27 cellular contexts compared by ENCODE assay signal in the genomic region with DNA sequence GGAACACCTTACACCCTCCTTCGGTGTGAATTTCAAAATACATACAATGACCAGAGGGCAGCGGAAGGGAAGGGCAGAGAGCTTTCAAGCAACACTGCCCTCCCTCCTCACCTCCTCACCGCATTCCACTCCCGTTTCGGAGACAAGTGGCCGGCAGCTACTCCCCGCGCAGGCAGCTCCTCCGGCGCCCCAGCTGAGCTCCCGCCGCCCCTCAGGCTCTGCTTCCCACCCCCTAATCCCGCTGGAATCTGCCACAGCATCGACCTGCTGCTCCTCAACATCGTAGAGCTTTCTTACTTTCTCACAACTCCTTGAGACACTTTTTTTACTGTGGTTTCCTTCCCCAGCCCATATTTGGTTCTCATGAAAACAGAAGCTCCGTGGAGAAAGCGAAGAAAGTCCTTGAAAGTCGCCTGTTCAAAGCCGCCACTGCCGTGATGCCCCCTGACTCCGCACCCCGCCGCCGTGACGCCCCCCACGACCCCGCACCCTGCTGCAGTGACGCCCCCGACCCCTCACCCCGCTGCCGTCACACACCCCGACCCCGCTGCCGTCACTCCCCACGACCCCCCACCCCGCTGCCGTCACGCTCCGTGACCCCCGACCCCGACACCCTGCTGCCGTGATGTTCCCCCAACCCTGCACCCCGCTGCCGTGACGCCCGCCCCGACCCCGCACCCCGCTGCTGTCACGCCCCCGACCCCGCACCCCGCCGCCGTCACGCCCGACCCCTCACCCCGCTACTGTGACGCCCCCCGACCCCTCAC. TPM values are rescaled to one million over a fixed set of nuclear protein-coding genes. Genes with fewer than 3 reads are reported as not detected.
DNase-seq lines count a peak whose midpoint lies in the region; ATAC-seq and TF ChIP-seq lines count a peak whose summit lies in the region.
"Had no signal": no experiment of that assay in that cellular context is flagged by ENCODE, and none has a peak within 500 bp of the region (broad histone marks: within the 10 kb centered on the region; RNA-seq: fewer than 3 reads in every experiment).

No MANE protein-coding gene starts in this region.

- no peak overlapping the region for H3K27ac ChIP-seq in BLaER1
- H3K27ac ChIP-seq: foreskin keratinocyte, HL-60, pancreas, thoracic aorta had no signal

- no peaks in the 10 kb centered on the region for H3K27me3 ChIP-seq in BLaER1
- H3K27me3 ChIP-seq: foreskin keratinocyte, pancreas had no signal

- no peak for DNase-seq in T-helper 17 cell
- DNase-seq in kidney tubule cell (ENCODE audit: low spot score): peak; percentile 34
- no peak for DNase-seq in progenitor cell of endocrine pancreas (ENCODE audit: low spot score, unreplicated experiment)
- no peak for DNase-seq in sciatic nerve (ENCODE audit: low spot score)
- DNase-seq in germinal center (ENCODE audit: low spot score): no peak
- DNase-seq in SK-N-DZ (ENCODE audit: low spot score): no peak
- DNase-seq: activated CD4-positive, alpha-beta T cell treated with anti-CD3 and anti-CD28 coated beads for 48 hours; activated naive CD4-positive, alpha-beta T cell treated with anti-CD3 and anti-CD28 coated beads, Interleukin-2, amount 50 U/mL, for 16 hours; cerebellar nuclear complex; COR-L47; DMS79 treated with DMSO at 0.1 percent for 48 hours; erythroblast; foreskin keratinocyte; hippocampal formation; IMR-90; mammary epithelial cell; NCI-H1417 treated with DMSO at 0.1 percent for 48 hours; NCI-H2107; NCI-H446 treated with DMSO at 0.1 percent for 48 hours; pancreas; PC-3 had no signal

- peaks cover 39% of the 10 kb centered on the region for H3K4me1 ChIP-seq in BLaER1

- H3K9ac ChIP-seq in BLaER1: 0 out of 2 replicates have a peak overlapping the region, but pooled peaks have one; percentile 24

- ATAC-seq in T-helper 17 cell (no peak), sciatic nerve (no peak), HG03342 (IDR thresholded peaks at IDR 0.05; ENCODE audit: unreplicated experiment) (no peak)
- ATAC-seq: foreskin keratinocyte, pancreas, PC-3 had no signal

- H3K4me2 ChIP-seq in BLaER1: no peak overlapping the region

- H3K27me3 Mint-ChIP-seq in T-helper 17 cell (no peaks in the 10 kb centered on the region), progenitor cell of endocrine pancreas (no peaks in the 10 kb centered on the region)

- H3K27ac Mint-ChIP-seq in T-helper 17 cell (peak overlapping the region; percentile 3), progenitor cell of endocrine pancreas (peak overlapping the region; percentile 67)
- H3K27ac Mint-ChIP-seq: B cell; T-helper 1 cell treated with Interleukin-12 subunit alpha and Interleukin-12 subunit beta and Interleukin-4 antibody, amounts not matched to agents 30 μg/mL and 1 μg/mL, for 36 hours had no signal

- H3K36me3 Mint-ChIP-seq in T-helper 17 cell (ENCODE audit: low read depth) (no peaks in the 10 kb centered on the region), progenitor cell of endocrine pancreas (ENCODE audit: insufficient read depth) (peaks cover 3% of the 10 kb centered on the region)

- no peaks in the 10 kb centered on the region for H3K9me3 Mint-ChIP-seq in progenitor cell of endocrine pancreas (ENCODE audit: low read depth)

- H4K20me1 ChIP-seq in BLaER1: 0 out of 2 replicates have a peak, but pooled peaks cover 6% of the 10 kb centered on the region

- no peak overlapping the region for H3K4me3 ChIP-seq in BLaER1
- H3K4me3 ChIP-seq: pancreas, thoracic aorta had no signal

- H3K4me3 Mint-ChIP-seq in T-helper 17 cell (no peak overlapping the region), progenitor cell of endocrine pancreas (ENCODE audit: low read depth) (no peak overlapping the region)
- H3K4me3 Mint-ChIP-seq: B cell; T-helper 1 cell treated with Interleukin-12 subunit alpha and Interleukin-12 subunit beta and Interleukin-4 antibody, amounts not matched to agents 30 μg/mL and 1 μg/mL, for 36 hours had no signal

- H3K36me3 ChIP-seq in BLaER1: 0 out of 2 replicates have a peak, but pooled peaks cover 5% of the 10 kb centered on the region
- H3K36me3 ChIP-seq: pancreas, thoracic aorta had no signal

- intact Hi-C loops in sciatic nerve (cut with DNase I): no loop called here

- H3K9me3 ChIP-seq in BLaER1: no peaks in the 10 kb centered on the region
- H3K9me3 ChIP-seq in T-helper 17 cell (ENCODE audit: control insufficient read depth, low read length, poor library complexity, severe bottlenecking): no peaks in the 10 kb centered on the region
- H3K9me3 ChIP-seq: pancreas, thoracic aorta had no signal

- TF ChIP-seq CTCF in progenitor cell of endocrine pancreas (IDR thresholded peaks at IDR 0.05; ENCODE audit: unreplicated experiment): no peak

- H3K4me1 Mint-ChIP-seq in T-helper 17 cell (peaks cover 4% of the 10 kb centered on the region), progenitor cell of endocrine pancreas (ENCODE audit: low read depth) (peaks cover 16% of the 10 kb centered on the region)

RNA-seq across cellular contexts. Expression of a gene that starts 14.5 kb away (rescaled TPM):
- under 1 TPM in 1 of 2 donors, not detected in 1; 0.25 TPM for total RNA-seq in T-helper 17 cell
- total RNA-seq in progenitor cell of endocrine pancreas: 0.50 and 0.64 TPM in 2 replicates
- total RNA-seq in sciatic nerve: 11.1 TPM
- polyA plus RNA-seq in SK-N-DZ (2014; cell fraction: cytosol; rRNA removed): 0.46 and 0.47 TPM in 2 replicates
- polyA plus RNA-seq in SK-N-DZ (2014; cell fraction: nucleus; rRNA removed): 0.67 and 0.89 TPM in 2 replicates

RNA-seq across cellular contexts. Expression of a gene that starts 29.0 kb away (rescaled TPM):
- total RNA-seq in T-helper 17 cell (10 to 100 TPM; 17.9 to 22.2 TPM), progenitor cell of endocrine pancreas (1.6 and 1.9 TPM in 2 replicates), sciatic nerve (50.5 TPM)
- 4.8 and 8.1 TPM in 2 replicates for polyA plus RNA-seq in SK-N-DZ (2014; cell fraction: cytosol; rRNA removed)
- polyA plus RNA-seq in SK-N-DZ (2014; cell fraction: nucleus; rRNA removed): 2.8 and 5.1 TPM in 2 replicates
- total RNA-seq: foreskin keratinocyte had no signal
- polyA plus RNA-seq: foreskin keratinocyte had no signal
